Comparison of ENCODE assay signal across 8 cellular contexts in genomic region chr9:83473488-83473971, GRCh38.
DNase-seq lines count a peak whose midpoint lies in the region; ATAC-seq and FAIRE-seq lines count a peak whose summit lies in the region.

No MANE protein-coding gene starts in this region.

- H3K27ac Mint-ChIP-seq in activated naive CD8-positive, alpha-beta T cell treated with anti-CD3 and anti-CD28 coated beads for 36 hours, result peak overlapping the region; percentile 86
- H3K27ac Mint-ChIP-seq in stimulated activated naive B cell treated with anti-CD40 and anti-IgM and Interleukin-4, amounts not matched to agents 10 μg/mL and 1 μg/mL and 100 μg/mL, for 72 hours, result peak overlapping the region; percentile 15

- peaks cover 6% of the 10 kb centered on the region for H3K36me3 Mint-ChIP-seq in activated naive CD8-positive, alpha-beta T cell treated with anti-CD3 and anti-CD28 coated beads for 36 hours
- H3K36me3 Mint-ChIP-seq in stimulated activated naive B cell treated with anti-CD40 and anti-IgM and Interleukin-4, amounts not matched to agents 10 μg/mL and 1 μg/mL and 100 μg/mL, for 72 hours, result no peaks in the 10 kb centered on the region

- ATAC-seq in GM18909 (IDR thresholded peaks at IDR 0.05; ENCODE audit: poor library complexity, unreplicated experiment) (peak; percentile 96), HG03095 (IDR thresholded peaks at IDR 0.05; ENCODE audit: unreplicated experiment) (peak; percentile 94)
- ATAC-seq in stimulated activated naive B cell treated with anti-CD40 and anti-IgM and Interleukin-4, amounts not matched to agents 10 μg/mL and 1 μg/mL and 100 μg/mL, for 72 hours (replicated peaks), result peak; percentile 52 to 86

- no peaks in the 10 kb centered on the region for H3K27me3 Mint-ChIP-seq in activated naive CD8-positive, alpha-beta T cell treated with anti-CD3 and anti-CD28 coated beads for 36 hours
- H3K27me3 Mint-ChIP-seq in stimulated activated naive B cell treated with anti-CD40 and anti-IgM and Interleukin-4, amounts not matched to agents 10 μg/mL and 1 μg/mL and 100 μg/mL, for 72 hours, result peaks cover 0 to 9% of the 10 kb centered on the region in 2 donors

- H3K4me3 Mint-ChIP-seq in activated naive CD8-positive, alpha-beta T cell treated with anti-CD3 and anti-CD28 coated beads for 36 hours, result peak overlapping the region; percentile 67
- peak overlapping the region; percentile 48 to 67 for H3K4me3 Mint-ChIP-seq in stimulated activated naive B cell treated with anti-CD40 and anti-IgM and Interleukin-4, amounts not matched to agents 10 μg/mL and 1 μg/mL and 100 μg/mL, for 72 hours

- H3K9me3 Mint-ChIP-seq in activated naive CD8-positive, alpha-beta T cell treated with anti-CD3 and anti-CD28 coated beads for 36 hours, result peaks cover 7% of the 10 kb centered on the region
- peaks cover 2 to 5% of the 10 kb centered on the region in 2 donors for H3K9me3 Mint-ChIP-seq in stimulated activated naive B cell treated with anti-CD40 and anti-IgM and Interleukin-4, amounts not matched to agents 10 μg/mL and 1 μg/mL and 100 μg/mL, for 72 hours

- no peak for DNase-seq in activated naive CD8-positive, alpha-beta T cell treated with anti-CD3 and anti-CD28 coated beads for 36 hours
- DNase-seq in stimulated activated naive B cell treated with anti-CD40 and anti-IgM and Interleukin-4, amounts not matched to agents 10 μg/mL and 1 μg/mL and 100 μg/mL, for 72 hours, result no peak
- DNase-seq in SHP77 treated with DMSO at 0.1 percent for 48 hours (lab: John Stamatoyannopoulos, UW), result no peak
- no peak for DNase-seq in SIG-M5 (lab: John Stamatoyannopoulos, UW)
- no peak for DNase-seq in DMS 273 (lab: John Stamatoyannopoulos, UW; ENCODE audit: unreplicated experiment)

- peak; percentile 3 for FAIRE-seq in A204.1 (lab: Jason Lieb, UNC)

- H3K4me1 Mint-ChIP-seq in activated naive CD8-positive, alpha-beta T cell treated with anti-CD3 and anti-CD28 coated beads for 36 hours, result peaks cover 27% of the 10 kb centered on the region
- peaks cover 9 to 11% of the 10 kb centered on the region in 2 donors for H3K4me1 Mint-ChIP-seq in stimulated activated naive B cell treated with anti-CD40 and anti-IgM and Interleukin-4, amounts not matched to agents 10 μg/mL and 1 μg/mL and 100 μg/mL, for 72 hours
